ENCODE assay signal across 18 cellular contexts in the genomic region with DNA sequence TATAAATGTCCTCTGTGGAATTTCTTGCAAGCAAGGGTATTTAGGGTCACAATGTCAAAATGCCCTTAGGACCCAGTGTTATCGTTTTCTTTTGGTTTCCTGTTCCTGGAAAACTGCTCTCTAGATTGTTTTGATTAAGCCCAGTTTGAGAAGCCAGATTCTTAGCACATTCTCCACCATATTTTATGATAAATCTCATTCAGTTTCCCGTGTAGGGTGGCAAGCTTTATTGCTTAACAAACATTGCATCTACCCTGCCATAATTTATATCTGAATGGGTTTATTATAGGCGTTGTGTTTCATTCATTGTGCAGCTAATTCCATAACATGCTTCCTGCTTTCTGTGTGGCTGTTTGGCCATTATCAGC.
"Had no signal": no experiment of that assay in that cellular context is flagged by ENCODE, and none has a peak within 500 bp of the region (broad histone marks: within the 10 kb centered on the region; RNA-seq: fewer than 3 reads in every experiment).

No MANE protein-coding gene starts in this region.

- H3K27me3 ChIP-seq: esophagus muscularis mucosa, neural progenitor cell, sigmoid colon had no signal

- DNase-seq: activated CD4-positive, alpha-beta T cell treated with anti-CD3 and anti-CD28 coated beads, Interleukin-2, amount 50 U/mL, for 4 hours; activated CD4-positive, CD25-positive, alpha-beta regulatory T cell treated with anti-CD3 and anti-CD28 coated beads, Interleukin-2, amount 50 U/mL, for 72 hours; activated CD8-positive, alpha-beta memory T cell treated with anti-CD3 and anti-CD28 coated beads, Interleukin-2, amount 10 ng/mL, durations not matched to agents 7 days and 5 days; activated naive CD4-positive, alpha-beta T cell treated with anti-CD3 and anti-CD28 coated beads, Interleukin-2, amount 50 U/mL, for 16 hours; activated T-cell treated with anti-CD3 and anti-CD28 coated beads, Interleukin-2, amount 50 U/mL, for 1 hour; hippocampal formation; kidney; lower lobe of right lung; naive B cell; pancreas; sigmoid colon; stimulated activated CD4-positive, alpha-beta T cell treated with anti-CD3 and anti-CD28 coated beads, Interleukin-2, amount 100 ng/mL, for 48 hours; T-helper 1 cell had no signal

- H3K36me3 ChIP-seq: cardiac muscle cell, esophagus muscularis mucosa, lower lobe of right lung, neural progenitor cell, pancreas, sigmoid colon had no signal

- H3K36me3 Mint-ChIP-seq: activated CD8-positive, alpha-beta memory T cell treated with anti-CD3 and anti-CD28 coated beads, Interleukin-2, amount 10 ng/mL, durations not matched to agents 7 days and 5 days; mesothelial cell of epicardium; naive B cell; neural progenitor cell; stimulated activated memory B cell treated with anti-CD40 and anti-IgM and Interleukin-4, amounts not matched to agents 10 μg/mL and 1 μg/mL and 100 μg/mL, for 72 hours had no signal

- ATAC-seq: activated CD8-positive, alpha-beta memory T cell treated with anti-CD3 and anti-CD28 coated beads, Interleukin-2, amount 10 ng/mL, durations not matched to agents 7 days and 5 days; lower lobe of right lung; stimulated activated memory B cell treated with anti-CD40 and anti-IgM and Interleukin-4, amounts not matched to agents 10 μg/mL and 1 μg/mL and 100 μg/mL, for 72 hours had no signal

- H3K4me1 Mint-ChIP-seq: activated CD8-positive, alpha-beta memory T cell treated with anti-CD3 and anti-CD28 coated beads, Interleukin-2, amount 10 ng/mL, durations not matched to agents 7 days and 5 days; mesothelial cell of epicardium; naive B cell; stimulated activated memory B cell treated with anti-CD40 and anti-IgM and Interleukin-4, amounts not matched to agents 10 μg/mL and 1 μg/mL and 100 μg/mL, for 72 hours had no signal

- H3K9me3 Mint-ChIP-seq: mesothelial cell of epicardium had no signal

- H3K27ac ChIP-seq: cardiac muscle cell, esophagus muscularis mucosa, lower lobe of right lung, neural progenitor cell, pancreas, sigmoid colon had no signal

- H3K9me3 ChIP-seq: esophagus muscularis mucosa, lower lobe of right lung, pancreas, sigmoid colon had no signal

- H2AFZ ChIP-seq: neural progenitor cell had no signal

- H3K9ac ChIP-seq: neural progenitor cell had no signal

- H3K4me1 ChIP-seq: pancreas, sigmoid colon had no signal

- H3K4me3 ChIP-seq: cardiac muscle cell, esophagus muscularis mucosa, lower lobe of right lung, neural progenitor cell, pancreas, sigmoid colon had no signal

- H3K4me3 Mint-ChIP-seq: activated CD8-positive, alpha-beta memory T cell treated with anti-CD3 and anti-CD28 coated beads, Interleukin-2, amount 10 ng/mL, durations not matched to agents 7 days and 5 days; mesothelial cell of epicardium; naive B cell; neural progenitor cell; stimulated activated memory B cell treated with anti-CD40 and anti-IgM and Interleukin-4, amounts not matched to agents 10 μg/mL and 1 μg/mL and 100 μg/mL, for 72 hours had no signal

- H3K27ac Mint-ChIP-seq: activated CD8-positive, alpha-beta memory T cell treated with anti-CD3 and anti-CD28 coated beads, Interleukin-2, amount 10 ng/mL, durations not matched to agents 7 days and 5 days; mesothelial cell of epicardium; naive B cell; neural progenitor cell; stimulated activated memory B cell treated with anti-CD40 and anti-IgM and Interleukin-4, amounts not matched to agents 10 μg/mL and 1 μg/mL and 100 μg/mL, for 72 hours had no signal

- H3K27me3 Mint-ChIP-seq: activated CD8-positive, alpha-beta memory T cell treated with anti-CD3 and anti-CD28 coated beads, Interleukin-2, amount 10 ng/mL, durations not matched to agents 7 days and 5 days had no signal
